Comparison of ENCODE assay signal across 13 cellular contexts in the genomic region with DNA sequence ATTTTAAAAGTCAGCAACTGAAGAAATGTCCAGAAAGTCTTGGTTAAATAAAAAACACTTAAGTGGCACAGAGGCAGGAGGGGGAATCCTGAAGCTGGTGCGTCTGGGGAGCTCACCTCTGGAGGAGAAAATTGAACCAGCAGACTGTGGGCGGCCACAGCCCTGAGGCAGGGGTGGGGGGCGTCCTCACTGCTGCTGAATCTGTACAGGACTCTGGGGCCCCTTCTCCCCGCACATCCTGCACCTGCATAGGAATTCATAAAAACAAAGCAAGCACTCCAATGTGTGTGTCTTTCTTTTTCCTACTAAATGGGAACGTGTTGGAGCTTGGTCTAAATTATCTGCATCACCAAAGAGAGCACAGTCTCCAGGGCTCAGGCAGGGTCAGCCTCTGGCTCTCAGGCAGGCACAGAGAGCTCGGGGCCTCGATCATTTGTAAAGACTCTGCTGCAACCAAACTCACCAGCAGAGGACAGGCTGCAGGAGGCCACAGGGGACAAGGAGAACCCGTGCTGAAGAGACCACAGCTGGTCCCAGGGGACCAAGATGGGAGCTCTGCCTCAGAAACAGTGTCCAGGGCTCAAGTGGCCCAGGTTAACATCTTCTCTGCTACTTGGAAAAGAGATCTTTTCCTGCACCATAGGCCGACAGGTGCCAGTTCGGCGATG.
"Had no signal": no experiment of that assay in that cellular context is flagged by ENCODE, and none has a peak within 500 bp of the region (broad histone marks: within the 10 kb centered on the region; RNA-seq: fewer than 3 reads in every experiment).

No MANE protein-coding gene starts in this region.

- DNase-seq: activated B cell treated with CpG ODN at 0.5 μM for 24 hours; activated CD4-positive, alpha-beta T cell treated with anti-CD3 and anti-CD28 coated beads, Interleukin-2, amount 10 ng/mL, durations not matched to agents 7 days and 5 days; activated CD8-positive, alpha-beta memory T cell treated with anti-CD3 and anti-CD28 coated beads for 24 hours; activated naive CD4-positive, alpha-beta T cell treated with anti-CD3 and anti-CD28 coated beads, Interleukin-2, amount 10 ng/mL, durations not matched to agents 7 days and 5 days; central memory CD4-positive, alpha-beta T cell; erythroblast; kidney had no signal

- H3K27me3 ChIP-seq: adrenal gland, pancreas, vagina had no signal

- ATAC-seq: activated T-helper 17 cell treated with anti-CD3 and anti-CD28 coated beads, Interleukin-2, amount 50 U/mL, for 72 hours had no signal

- H3K4me3 ChIP-seq: adrenal gland, pancreas, skin epidermis, tibial artery, vagina had no signal

- H3K27ac ChIP-seq: pancreas, skin epidermis, tibial artery, vagina had no signal

- H3K36me3 ChIP-seq: adrenal gland, pancreas, tibial artery, vagina had no signal

- FAIRE-seq: kidney, pancreas had no signal

- H3K9me3 ChIP-seq: pancreas, vagina had no signal

- H3K4me1 ChIP-seq: tibial artery, vagina had no signal
